In the genomic region with DNA sequence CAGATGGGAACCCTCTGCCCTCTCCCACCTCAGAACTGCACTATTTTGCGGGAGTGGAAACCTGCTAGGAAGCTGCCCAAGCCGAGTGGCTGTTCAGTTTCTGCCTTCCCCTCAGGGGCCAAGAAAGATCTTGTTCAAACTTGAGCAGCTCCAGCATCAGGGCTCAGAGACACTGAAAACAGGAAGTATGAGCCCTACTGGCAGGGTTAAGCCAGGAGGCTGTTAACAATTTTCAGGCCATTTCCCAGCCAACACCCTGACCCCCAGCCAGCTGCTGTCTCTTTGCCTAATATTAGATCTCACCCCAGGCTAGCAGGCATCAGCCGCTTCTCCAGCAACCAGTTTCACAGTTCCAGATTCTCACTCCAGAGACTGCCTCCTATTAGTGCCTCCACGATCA, we compare ENCODE assay signal across 1 cellular context.
TF ChIP-seq lines count a peak whose summit lies in the region.

No MANE protein-coding gene starts in this region.

TF ChIP-seq in SK-N-SH treated with all-trans-retinoic acid at 6 μM for 48 hours, 23 proteins besides CTCF, POLR2A, EP300 and RAD21 (continued from another document):
- TF ChIP-seq, protein P1, sequence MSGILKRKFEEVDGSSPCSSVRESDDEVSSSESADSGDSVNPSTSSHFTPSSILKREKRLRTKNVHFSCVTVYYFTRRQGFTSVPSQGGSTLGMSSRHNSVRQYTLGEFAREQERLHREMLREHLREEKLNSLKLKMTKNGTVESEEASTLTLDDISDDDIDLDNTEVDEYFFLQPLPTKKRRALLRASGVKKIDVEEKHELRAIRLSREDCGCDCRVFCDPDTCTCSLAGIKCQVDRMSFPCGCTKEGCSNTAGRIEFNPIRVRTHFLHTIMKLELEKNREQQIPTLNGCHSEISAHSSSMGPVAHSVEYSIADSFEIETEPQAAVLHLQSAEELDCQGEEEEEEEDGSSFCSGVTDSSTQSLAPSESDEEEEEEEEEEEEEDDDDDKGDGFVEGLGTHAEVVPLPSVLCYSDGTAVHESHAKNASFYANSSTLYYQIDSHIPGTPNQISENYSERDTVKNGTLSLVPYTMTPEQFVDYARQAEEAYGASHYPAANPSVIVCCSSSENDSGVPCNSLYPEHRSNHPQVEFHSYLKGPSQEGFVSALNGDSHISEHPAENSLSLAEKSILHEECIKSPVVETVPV (CRISPR knock-in tag; IDR thresholded peaks at IDR 0.05): no peak
